Comparison of ENCODE assay signal across 9 cellular contexts in the genomic region with DNA sequence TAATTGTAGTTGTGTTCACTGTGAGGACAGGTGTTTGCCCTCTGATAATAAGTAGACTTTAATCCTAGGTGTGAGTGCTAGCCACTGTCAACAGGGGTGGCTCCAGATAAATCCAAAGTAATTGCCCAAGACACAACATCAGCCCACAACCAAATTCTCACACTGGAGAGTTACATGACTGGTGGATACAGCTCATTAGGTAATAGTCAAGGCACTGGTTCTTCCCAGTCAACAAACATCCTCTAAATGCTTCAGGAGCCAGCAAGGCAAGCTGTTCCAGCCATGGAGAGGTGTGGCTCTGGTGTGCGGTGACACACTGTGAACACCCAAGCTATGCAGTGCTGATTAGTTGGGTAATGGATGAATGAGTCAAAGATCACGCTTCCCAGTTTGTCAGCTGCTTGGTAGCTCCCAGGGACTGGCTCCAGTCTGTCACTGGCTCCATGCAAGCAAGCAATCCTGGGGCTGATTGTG.
DNase-seq lines count a peak whose midpoint lies in the region; ATAC-seq, FAIRE-seq and TF ChIP-seq lines count a peak whose summit lies in the region.
"Had no signal": no experiment of that assay in that cellular context is flagged by ENCODE, and none has a peak within 500 bp of the region (broad histone marks: within the 10 kb centered on the region; RNA-seq: fewer than 3 reads in every experiment).

No MANE protein-coding gene starts in this region.

- H3K4me3 ChIP-seq in AG09309 (ENCODE audit: control insufficient read depth, low read depth, low read length) (no peak overlapping the region), MG63 (no peak overlapping the region), bronchial epithelial cell (ENCODE audit: low read depth, low read length) (no peak overlapping the region), lower leg skin (ENCODE audit: low read depth, poor library complexity, severe bottlenecking) (no peak overlapping the region)

- H3K36me3 ChIP-seq in MG63: no peaks in the 10 kb centered on the region
- H3K36me3 ChIP-seq in bronchial epithelial cell (ENCODE audit: control insufficient read depth, insufficient read depth, low read length): no peaks in the 10 kb centered on the region

- intact Hi-C loops in lower leg skin (cut with DNase I; ENCODE audit: low total_unique reads): no loop called here

- ATAC-seq in GM18873 (IDR thresholded peaks at IDR 0.05; ENCODE audit: low FRiP score, unreplicated experiment) (no peak), HG03342 (IDR thresholded peaks at IDR 0.05; ENCODE audit: unreplicated experiment) (no peak)

- H3K27me3 Mint-ChIP-seq in progenitor cell of endocrine pancreas: peaks cover 5% of the 10 kb centered on the region

- no peaks in the 10 kb centered on the region for H3K9me3 Mint-ChIP-seq in progenitor cell of endocrine pancreas (ENCODE audit: low read depth)

- TF ChIP-seq CTCF in AG09309 (IDR thresholded peaks at IDR 0.05; ENCODE audit: control insufficient read depth, insufficient read depth, low read depth, low read length, missing control alignments): no peak
- no peak for TF ChIP-seq CTCF in bronchial epithelial cell (IDR thresholded peaks at IDR 0.05; ENCODE audit: insufficient read depth, low read length, severe bottlenecking)
- no peak for TF ChIP-seq CTCF in lower leg skin (IDR thresholded peaks at IDR 0.05)
- TF ChIP-seq CTCF in progenitor cell of endocrine pancreas (IDR thresholded peaks at IDR 0.05; ENCODE audit: unreplicated experiment): no peak

- FAIRE-seq in bronchial epithelial cell (lab: Jason Lieb, UNC): peak; percentile 97
- FAIRE-seq: TTC549 had no signal

- H3K36me3 Mint-ChIP-seq in progenitor cell of endocrine pancreas (ENCODE audit: insufficient read depth): no peaks in the 10 kb centered on the region

- no peak overlapping the region for H3K4me3 Mint-ChIP-seq in progenitor cell of endocrine pancreas (ENCODE audit: low read depth)

- H3K27me3 ChIP-seq in MG63: no peaks in the 10 kb centered on the region
- H3K27me3 ChIP-seq in bronchial epithelial cell (ENCODE audit: control insufficient read depth, insufficient read depth, low read length): no peaks in the 10 kb centered on the region

- H3K4me1 Mint-ChIP-seq in progenitor cell of endocrine pancreas (ENCODE audit: low read depth): peaks cover 5% of the 10 kb centered on the region

- no peaks in the 10 kb centered on the region for H3K9me3 ChIP-seq in MG63

- H3K27ac Mint-ChIP-seq in progenitor cell of endocrine pancreas: no peak overlapping the region

- no peak for TF ChIP-seq POLR2A in lower leg skin (IDR thresholded peaks at IDR 0.05)

- WGBS in lower leg skin, 2 donors: 23 to 37% methylated on average over 2 of the region's 2 CpGs

- peak; percentile 88 for DNase-seq in AG09309 (ENCODE audit: low read depth)
- peak; percentile 79 for DNase-seq in MG63
- peak; percentile 100 for DNase-seq in bronchial epithelial cell (ENCODE audit: low read depth)
- DNase-seq in lower leg skin (ENCODE audit: low spot score in 2 of 2): peak; percentile 83 to 90
- no peak for DNase-seq in progenitor cell of endocrine pancreas (ENCODE audit: low spot score, unreplicated experiment)
- DNase-seq in foreskin melanocyte: no peak

Comparison
In these comparisons a context has a peak if more than half of its experiments do, and no peak if none do; other contexts are left out.
1. DNase-seq: peak in AG09309 (single experiment), MG63 (single experiment), bronchial epithelial cell (single experiment) and lower leg skin (2 of 2); none in progenitor cell of endocrine pancreas (single experiment) and foreskin melanocyte (single experiment).